Comparison of ENCODE assay signal across 27 cellular contexts in the genomic region with DNA sequence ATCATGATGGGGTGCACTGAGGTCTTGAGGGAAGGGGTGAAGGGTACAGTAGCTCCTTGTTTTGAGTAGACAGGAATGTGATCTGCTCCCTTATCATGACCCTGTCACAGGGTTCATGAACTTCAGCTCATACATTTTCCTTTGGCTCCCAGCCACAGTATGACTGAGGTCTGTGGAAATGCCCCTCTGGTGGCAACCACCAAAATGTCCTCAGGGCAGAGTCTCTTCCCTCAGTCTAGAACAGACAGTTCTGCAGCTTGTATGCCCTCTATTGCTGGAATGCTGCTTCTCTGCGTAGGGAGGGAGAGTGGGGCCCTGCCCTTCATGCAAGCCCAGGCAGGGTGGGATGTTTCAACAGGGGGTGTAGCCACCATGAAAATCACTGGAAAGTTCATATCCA. TPM values are rescaled to one million over a fixed set of nuclear protein-coding genes. Genes with fewer than 3 reads are reported as not detected.
"Had no signal": no experiment of that assay in that cellular context is flagged by ENCODE, and none has a peak within 500 bp of the region (broad histone marks: within the 10 kb centered on the region; RNA-seq: fewer than 3 reads in every experiment).

No MANE protein-coding gene starts in this region.

- H3K4me1 Mint-ChIP-seq: naive B cell; neural progenitor cell; stimulated activated naive CD8-positive, alpha-beta T cell treated with anti-CD3 and anti-CD28 coated beads, Interleukin-15, amount 100 ng/mL, for 72 hours had no signal

- H3K27me3 ChIP-seq: gastrocnemius medialis, neural progenitor cell, right lobe of liver, suprapubic skin, transverse colon, upper lobe of right lung, uterus had no signal

- H3K4me3 Mint-ChIP-seq: effector memory CD8-positive, alpha-beta T cell; mesothelial cell of epicardium; naive B cell; natural killer cell treated with Interleukin-12 subunit alpha and Interleukin-12 subunit beta and Interleukin-15 and Interleukin-18, amount 100 ng/mL, for 72 hours; neural progenitor cell; stimulated activated naive CD8-positive, alpha-beta T cell treated with anti-CD3 and anti-CD28 coated beads, Interleukin-15, amount 100 ng/mL, for 72 hours had no signal

- H3K27me3 Mint-ChIP-seq: effector memory CD8-positive, alpha-beta T cell; natural killer cell treated with Interleukin-12 subunit alpha and Interleukin-12 subunit beta and Interleukin-15 and Interleukin-18, amount 100 ng/mL, for 72 hours; progenitor cell of endocrine pancreas; stimulated activated naive CD8-positive, alpha-beta T cell treated with anti-CD3 and anti-CD28 coated beads, Interleukin-15, amount 100 ng/mL, for 72 hours had no signal

- FAIRE-seq: endometrium, kidney, small intestine had no signal

- H3K36me3 ChIP-seq: gastrocnemius medialis, neural progenitor cell, right lobe of liver, suprapubic skin, transverse colon, upper lobe of right lung, uterus had no signal

- DNase-seq: dermis blood vessel endothelial cell; effector memory CD8-positive, alpha-beta T cell; gastrocnemius medialis; head of caudate nucleus; kidney; mesenchymal stem cell; mucosa of descending colon; naive B cell; right lobe of liver; small intestine; stimulated activated CD4-positive, alpha-beta T cell treated with anti-CD3 and anti-CD28 coated beads, Interleukin-15, amount 100 ng/mL, for 24 hours; stimulated activated CD4-positive, alpha-beta T cell treated with anti-CD3 and anti-CD28 coated beads, Interleukin-2, amount 100 ng/mL, for 48 hours; stimulated activated naive CD4-positive, alpha-beta T cell; stimulated activated naive CD8-positive, alpha-beta T cell treated with anti-CD3 and anti-CD28 coated beads, Interleukin-15, amount 100 ng/mL, for 72 hours; transverse colon; upper lobe of right lung; uterus had no signal

- H3K4me3 ChIP-seq: coronary artery, gastrocnemius medialis, lung, mucosa of descending colon, neural progenitor cell, right lobe of liver, suprapubic skin, transverse colon, upper lobe of right lung, uterus had no signal

- H3K27ac Mint-ChIP-seq: effector memory CD8-positive, alpha-beta T cell; mesothelial cell of epicardium; naive B cell; natural killer cell treated with Interleukin-12 subunit alpha and Interleukin-12 subunit beta and Interleukin-15 and Interleukin-18, amount 100 ng/mL, for 72 hours; neural progenitor cell; progenitor cell of endocrine pancreas; stimulated activated naive CD8-positive, alpha-beta T cell treated with anti-CD3 and anti-CD28 coated beads, Interleukin-15, amount 100 ng/mL, for 72 hours had no signal

- H3K27ac ChIP-seq: coronary artery, gastrocnemius medialis, neural progenitor cell, parathyroid adenoma, right lobe of liver, suprapubic skin, transverse colon, upper lobe of right lung, uterus had no signal

- ATAC-seq: effector memory CD8-positive, alpha-beta T cell; gastrocnemius medialis; left lobe of liver; mucosa of descending colon; natural killer cell treated with Interleukin-12 subunit alpha and Interleukin-12 subunit beta and Interleukin-15 and Interleukin-18, amount 100 ng/mL, for 72 hours; right lobe of liver; stimulated activated naive CD8-positive, alpha-beta T cell treated with anti-CD3 and anti-CD28 coated beads, Interleukin-15, amount 100 ng/mL, for 72 hours; upper lobe of right lung had no signal

- H3K36me3 Mint-ChIP-seq: naive B cell, neural progenitor cell had no signal

RNA-seq across cellular contexts. Expression of a gene that starts 53.8 kb away (rescaled TPM):
- total RNA-seq: natural killer cell treated with Interleukin-12 subunit alpha and Interleukin-12 subunit beta and Interleukin-15 and Interleukin-18, amount 100 ng/mL, for 72 hours had no signal
